ENCODE assay signal across 26 cellular contexts in genomic region chr7:83581667-83582435, GRCh38.
"Had no signal": no experiment of that assay in that cellular context is flagged by ENCODE, and none has a peak within 500 bp of the region (broad histone marks: within the 10 kb centered on the region; RNA-seq: fewer than 3 reads in every experiment).

No MANE protein-coding gene starts in this region.

- H3K27me3 Mint-ChIP-seq: activated B cell treated with CpG ODN at 0.5 μM for 24 hours; activated CD4-positive, alpha-beta memory T cell treated with anti-CD3 and anti-CD28 coated beads for 36 hours; activated CD4-positive, alpha-beta T cell treated with anti-CD3 and anti-CD28 coated beads, Interleukin-2, amount 10 ng/mL, durations not matched to agents 24 days and 14 days; activated naive CD8-positive, alpha-beta T cell treated with anti-CD3 and anti-CD28 coated beads, Interleukin-2, amount 50 U/mL, for 24 hours had no signal

- FAIRE-seq: bronchial epithelial cell had no signal

- H3K4me1 Mint-ChIP-seq: activated B cell treated with CpG ODN at 0.5 μM for 24 hours; activated CD4-positive, alpha-beta T cell treated with anti-CD3 and anti-CD28 coated beads, Interleukin-2, amount 10 ng/mL, durations not matched to agents 24 days and 14 days; activated naive CD8-positive, alpha-beta T cell treated with anti-CD3 and anti-CD28 coated beads, Interleukin-2, amount 50 U/mL, for 24 hours had no signal

- DNase-seq: activated B cell treated with CpG ODN at 0.5 μM for 24 hours; activated CD4-positive, alpha-beta memory T cell treated with anti-CD3 and anti-CD28 coated beads for 36 hours; activated CD4-positive, alpha-beta T cell treated with anti-CD3 and anti-CD28 coated beads for 1 hour; activated CD4-positive, alpha-beta T cell treated with anti-CD3 and anti-CD28 coated beads, Interleukin-2, amount 10 ng/mL, durations not matched to agents 24 days and 14 days; activated CD8-positive, alpha-beta memory T cell treated with anti-CD3 and anti-CD28 coated beads for 24 hours; activated effector memory CD4-positive, alpha-beta T cell treated with anti-CD3 and anti-CD28 coated beads, Interleukin-2, amount 50 U/mL, for 16 hours; activated naive CD4-positive, alpha-beta T cell treated with Interleukin-2 at 50 U/mL for 16 hours; activated naive CD8-positive, alpha-beta T cell treated with anti-CD3 and anti-CD28 coated beads, Interleukin-2, amount 50 U/mL, for 24 hours; activated T-cell treated with anti-CD3 and anti-CD28 coated beads, Interleukin-2, amount 50 U/mL, for 4 hours; amniotic stem cell; body of pancreas; central memory CD4-positive, alpha-beta T cell; NCI-H1105; NCI-H1436; NCI-H187 treated with DMSO at 0.1 percent for 48 hours; NCI-H2081 treated with DMSO at 0.1 percent for 48 hours; NCI-H345; NCI-H510A treated with DMSO at 0.1 percent for 48 hours; NCI-H69; Peyer's patch; SHP77 treated with DMSO at 0.1 percent for 48 hours had no signal

- H3K4me1 ChIP-seq: ascending aorta, body of pancreas, Peyer's patch had no signal

- H3K36me3 Mint-ChIP-seq: activated CD4-positive, alpha-beta memory T cell treated with anti-CD3 and anti-CD28 coated beads for 36 hours; activated naive CD4-positive, alpha-beta T cell treated with anti-CD3 and anti-CD28 coated beads, Interleukin-2, amount 50 U/mL, for 72 hours had no signal

- H3K27me3 ChIP-seq: ascending aorta, body of pancreas, Peyer's patch had no signal

- H3K4me3 Mint-ChIP-seq: activated B cell treated with CpG ODN at 0.5 μM for 24 hours; activated CD4-positive, alpha-beta memory T cell treated with anti-CD3 and anti-CD28 coated beads for 36 hours; activated CD4-positive, alpha-beta T cell treated with anti-CD3 and anti-CD28 coated beads, Interleukin-2, amount 10 ng/mL, durations not matched to agents 24 days and 14 days; activated naive CD8-positive, alpha-beta T cell treated with anti-CD3 and anti-CD28 coated beads, Interleukin-2, amount 50 U/mL, for 24 hours; activated T-cell treated with anti-CD3 and anti-CD28 coated beads, Interleukin-2, amount 50 U/mL, for 4 hours; T-helper 1 cell treated with Interleukin-12 subunit alpha and Interleukin-12 subunit beta and Interleukin-4 antibody, amounts not matched to agents 30 μg/mL and 1 μg/mL, for 36 hours had no signal

- ATAC-seq: activated naive CD4-positive, alpha-beta T cell treated with anti-CD3 and anti-CD28 coated beads, Interleukin-2, amount 50 U/mL, for 72 hours; activated naive CD8-positive, alpha-beta T cell treated with anti-CD3 and anti-CD28 coated beads, Interleukin-2, amount 50 U/mL, for 24 hours; activated T-cell treated with anti-CD3 and anti-CD28 coated beads, Interleukin-2, amount 50 U/mL, for 4 hours; body of pancreas had no signal

- H3K4me3 ChIP-seq: ascending aorta, body of pancreas, Peyer's patch had no signal

- H3K9me3 ChIP-seq: ascending aorta, body of pancreas, Peyer's patch had no signal

- H3K9me3 Mint-ChIP-seq: activated CD4-positive, alpha-beta T cell treated with anti-CD3 and anti-CD28 coated beads, Interleukin-2, amount 10 ng/mL, durations not matched to agents 24 days and 14 days; activated naive CD4-positive, alpha-beta T cell treated with anti-CD3 and anti-CD28 coated beads, Interleukin-2, amount 50 U/mL, for 72 hours; T-helper 1 cell treated with Interleukin-12 subunit alpha and Interleukin-12 subunit beta and Interleukin-4 antibody, amounts not matched to agents 30 μg/mL and 1 μg/mL, for 36 hours had no signal

- H3K27ac ChIP-seq: ascending aorta, body of pancreas, KMS-11, Peyer's patch had no signal

- H3K36me3 ChIP-seq: ascending aorta, Peyer's patch had no signal

- H3K27ac Mint-ChIP-seq: activated B cell treated with CpG ODN at 0.5 μM for 24 hours; activated CD4-positive, alpha-beta memory T cell treated with anti-CD3 and anti-CD28 coated beads for 36 hours; activated CD4-positive, alpha-beta T cell treated with anti-CD3 and anti-CD28 coated beads, Interleukin-2, amount 10 ng/mL, durations not matched to agents 24 days and 14 days; activated naive CD4-positive, alpha-beta T cell treated with anti-CD3 and anti-CD28 coated beads, Interleukin-2, amount 50 U/mL, for 72 hours; activated naive CD8-positive, alpha-beta T cell treated with anti-CD3 and anti-CD28 coated beads, Interleukin-2, amount 50 U/mL, for 24 hours; T-helper 1 cell treated with Interleukin-12 subunit alpha and Interleukin-12 subunit beta and Interleukin-4 antibody, amounts not matched to agents 30 μg/mL and 1 μg/mL, for 36 hours had no signal
